Comparison of ENCODE assay signal across 1 cellular context in genomic region chr16:56682703-56683397, GRCh38.
TF ChIP-seq lines count a peak whose summit lies in the region.

No MANE protein-coding gene starts in this region.

TF ChIP-seq in K562, 482 proteins besides CTCF, POLR2A, EP300 and RAD21:
- TF ChIP-seq ZNF512 (tag; IDR thresholded peaks at IDR 0.05) (no peak), ZNF785 (CRISPR knock-in tag; IDR thresholded peaks at IDR 0.05) (no peak), ATF7 (IDR thresholded peaks at IDR 0.05) (no peak), ZNF212 (CRISPR knock-in tag; IDR thresholded peaks at IDR 0.05) (no peak), SMARCA4 (IDR thresholded peaks at IDR 0.05) (no peak), IFI16 (CRISPR knock-in tag; IDR thresholded peaks at IDR 0.05) (no peak), FIP1L1 (IDR thresholded peaks at IDR 0.05; ENCODE audit: low read depth, low read length, poor library complexity, severe bottlenecking) (no peak), JUNB (CRISPR knock-in tag; conservative IDR thresholded peaks at IDR 0.05) (no peak), TCF7 (IDR thresholded peaks at IDR 0.05; ENCODE audit: borderline replicate concordance) (no peak), HES1 (IDR thresholded peaks at IDR 0.05; ENCODE audit: low read depth) (no peak), FOXO4 (CRISPR knock-in tag; IDR thresholded peaks at IDR 0.05) (no peak), USF2 (CRISPR knock-in tag; IDR thresholded peaks at IDR 0.05) (no peak)
